18 cellular contexts compared by ENCODE assay signal in genomic region chr5:39009981-39010380, GRCh38.
DNase-seq lines count a peak whose midpoint lies in the region; ATAC-seq, FAIRE-seq and TF ChIP-seq lines count a peak whose summit lies in the region.
"Had no signal": no experiment of that assay in that cellular context is flagged by ENCODE, and none has a peak within 500 bp of the region (broad histone marks: within the 10 kb centered on the region; RNA-seq: fewer than 3 reads in every experiment).

No MANE protein-coding gene starts in this region.

- TF ChIP-seq EP300 in K562 (IDR thresholded peaks at IDR 0.05; ENCODE audit: low read length): no peak

- peak overlapping the region; percentile 18 for H3K27ac Mint-ChIP-seq in CD4-positive, alpha-beta T cell
- H3K27ac Mint-ChIP-seq in CD8-positive, alpha-beta T cell: peak overlapping the region; percentile 42
- H3K27ac Mint-ChIP-seq: CD4-positive, CD25-positive, alpha-beta regulatory T cell; HFFc6 had no signal

- in situ Hi-C loops in K562 (cut with MboI): no loop called here

- TF ChIP-seq CTCF in CD4-positive, alpha-beta T cell (IDR thresholded peaks at IDR 0.05): no peak
- TF ChIP-seq CTCF in CD8-positive, alpha-beta T cell (IDR thresholded peaks at IDR 0.05): no peak
- no peak for TF ChIP-seq CTCF in K562 (IDR thresholded peaks at IDR 0.05 in 2 of 3, conservative IDR thresholded peaks at IDR 0.05 in 1 of 3; ENCODE audit: insufficient read depth in 2 of 3, low read depth in 1 of 3, low read length in 3 of 3)
- TF ChIP-seq CTCF in neutrophil (IDR thresholded peaks at IDR 0.05): no peak

- H3K27me3 ChIP-seq in CD4-positive, alpha-beta T cell (ENCODE audit: control insufficient read depth, insufficient read depth, low read length): no peaks in the 10 kb centered on the region
- H3K27me3 ChIP-seq in CD8-positive, alpha-beta T cell (ENCODE audit: insufficient read depth, low read length): no peaks in the 10 kb centered on the region
- H3K27me3 ChIP-seq in K562 (ENCODE audit: control insufficient read depth in 2 of 2, insufficient read depth in 2 of 2, low read length in 2 of 2) (no peaks in the 10 kb centered on the region), neutrophil (no peaks in the 10 kb centered on the region)
- H3K27me3 ChIP-seq: BE2C had no signal

- no peak for ATAC-seq in CD4-positive, alpha-beta T cell (ENCODE audit: poor library complexity)
- ATAC-seq in CD8-positive, alpha-beta T cell: no peak
- ATAC-seq in K562: no peak
- ATAC-seq in HG03139 (IDR thresholded peaks at IDR 0.05; ENCODE audit: unreplicated experiment): no peak
- ATAC-seq in HG02885 (IDR thresholded peaks at IDR 0.05; ENCODE audit: poor library complexity, unreplicated experiment): no peak
- ATAC-seq: HCT116 had no signal

- H3K9me3 ChIP-seq in CD4-positive, alpha-beta T cell (ENCODE audit: control insufficient read depth, low read length): peaks cover 18% of the 10 kb centered on the region
- no peaks in the 10 kb centered on the region for H3K9me3 ChIP-seq in CD8-positive, alpha-beta T cell (ENCODE audit: low read length)
- H3K9me3 ChIP-seq in K562 (replicated peaks; ENCODE audit: control insufficient read depth, insufficient read depth, low read depth, low read length): peaks cover 21% of the 10 kb centered on the region
- H3K9me3 ChIP-seq in neutrophil: peaks cover 10% of the 10 kb centered on the region
- H3K9me3 ChIP-seq: BE2C had no signal

- CTCF ChIA-PET in CD4-positive, alpha-beta T cell (lab: Charles Lee): no interaction called here
- CTCF ChIA-PET in CD8-positive, alpha-beta T cell (lab: Charles Lee): interaction anchor here (1.1 kb wide), 1 partner anchor 70 kb away, joined by 5 read pairs; no protein-coding TSS in a partner anchor
- CTCF ChIA-PET in K562 (lab: Yijun Ruan, JAX; ENCODE audit: low intra/inter-chr PET ratio): no interaction called here

- H3K27me3 Mint-ChIP-seq in CD4-positive, alpha-beta T cell: no peaks in the 10 kb centered on the region
- no peaks in the 10 kb centered on the region for H3K27me3 Mint-ChIP-seq in CD8-positive, alpha-beta T cell (ENCODE audit: low read depth)
- H3K27me3 Mint-ChIP-seq: CD4-positive, CD25-positive, alpha-beta regulatory T cell had no signal

- H3K4me3 ChIP-seq in CD8-positive, alpha-beta T cell (ENCODE audit: low read depth, low read length): no peak overlapping the region
- H3K4me3 ChIP-seq in K562 (no peak overlapping the region), neutrophil (ENCODE audit: low read depth in 1 of 2, low read length in 1 of 2) (no peak overlapping the region)

- no peak for TF ChIP-seq RAD21 in K562 (CRISPR knock-in tag; conservative IDR thresholded peaks at IDR 0.05 in 1 of 2, IDR thresholded peaks at IDR 0.05 in 1 of 2)

- no peak overlapping the region for H3K4me3 Mint-ChIP-seq in CD4-positive, alpha-beta T cell
- no peak overlapping the region for H3K4me3 Mint-ChIP-seq in CD8-positive, alpha-beta T cell
- H3K4me3 Mint-ChIP-seq: CD4-positive, CD25-positive, alpha-beta regulatory T cell; HFFc6 had no signal

- H3K4me2 ChIP-seq in K562 (ENCODE audit: insufficient read depth, low read length): no peak overlapping the region

- H3K79me2 ChIP-seq in K562 (ENCODE audit: control insufficient read depth, insufficient read depth, low read length): peaks cover 24% of the 10 kb centered on the region; the same call in 2 of the 3 replicates

- H3K36me3 ChIP-seq in CD8-positive, alpha-beta T cell (ENCODE audit: insufficient read depth, low read length): no peaks in the 10 kb centered on the region
- H3K36me3 ChIP-seq in K562 (ENCODE audit: control insufficient read depth, insufficient read depth, low read length) (peaks cover 40% of the 10 kb centered on the region), neutrophil (peaks cover 11% of the 10 kb centered on the region)
- H3K36me3 ChIP-seq: BE2C had no signal

- peaks cover 7% of the 10 kb centered on the region for H3K9me3 Mint-ChIP-seq in CD4-positive, alpha-beta T cell
- H3K9me3 Mint-ChIP-seq in CD8-positive, alpha-beta T cell: peaks cover 14% of the 10 kb centered on the region

- TF ChIP-seq POLR2A in K562 (conservative IDR thresholded peaks at IDR 0.05): no peak

- POLR2A ChIA-PET in CD4-positive, alpha-beta T cell (lab: Charles Lee): no interaction called here
- POLR2A ChIA-PET in CD8-positive, alpha-beta T cell (lab: Charles Lee): no interaction called here
- POLR2A ChIA-PET in K562 (lab: Yijun Ruan, JAX): interaction anchor here (1.3 kb wide), 1 partner anchor 9 kb away, joined by 5 read pairs; no protein-coding TSS in a partner anchor

- H3K9me1 ChIP-seq in K562 (ENCODE audit: control insufficient read depth, insufficient read depth, low read length): no peaks in the 10 kb centered on the region

- peaks cover 35% of the 10 kb centered on the region for H3K4me1 Mint-ChIP-seq in CD4-positive, alpha-beta T cell (ENCODE audit: low read depth)
- peaks cover 28% of the 10 kb centered on the region for H3K4me1 Mint-ChIP-seq in CD8-positive, alpha-beta T cell (ENCODE audit: low read depth)

- no TSS peak for BruUV-seq in K562 (replicated peaks; lab: Mats Ljungman, UMichigan)

- peaks cover 3% of the 10 kb centered on the region for H3K4me1 ChIP-seq in CD8-positive, alpha-beta T cell (ENCODE audit: insufficient read depth, low read length)
- H3K4me1 ChIP-seq in K562 (replicated peaks in 1 of 2; ENCODE audit: control insufficient read depth in 2 of 2, insufficient read depth in 2 of 2, low read length in 2 of 2): peaks cover 0 to 7% of the 10 kb centered on the region in 2 experiments; a peak in 2 of 5 replicates
- peaks cover 0 to 3% of the 10 kb centered on the region in 2 experiments for H3K4me1 ChIP-seq in neutrophil (ENCODE audit: control insufficient read depth in 1 of 2, insufficient read depth in 1 of 2, low read depth in 1 of 2, low read length in 1 of 2)
- H3K4me1 ChIP-seq: BE2C had no signal

- no peaks in the 10 kb centered on the region for H4K20me1 ChIP-seq in K562 (replicated peaks; ENCODE audit: control insufficient read depth, insufficient read depth, low read length)

- intact Hi-C loops in CD4-positive, alpha-beta T cell (cut with DNase I, micrococcal nuclease): loop anchor here (5.0 to 10.0 kb wide), 5 partner anchors 62 to 537 kb away; partner anchors contain the start of gene RICTOR (in 1 of the 2)
- intact Hi-C loops in CD8-positive, alpha-beta T cell (cut with DNase I, micrococcal nuclease): loop anchor here (1.0 to 5.0 kb wide), 4 partner anchors 10 to 537 kb away; partner anchors contain the start of gene RICTOR (in 1 of the 2)
- intact Hi-C loops in K562 (cut with micrococcal nuclease): loop anchor here (5.0 kb wide), 2 partner anchors 207 to 272 kb away; partner anchors contain the start of gene FYB1

- no peak for FAIRE-seq in K562 (lab: Jason Lieb, UNC)

- no peak overlapping the region for H3K9ac ChIP-seq in K562 (ENCODE audit: insufficient read depth in 1 of 2, low read depth in 2 of 2, low read length in 2 of 2)

- WGBS in K562 (ENCODE audit: insufficient coverage, low coverage, missing lambda C conversion rate): 79% methylated on average over 4 of the region's 4 CpGs

- no peak for DNase-seq in CD4-positive, alpha-beta T cell
- DNase-seq in CD8-positive, alpha-beta T cell: no peak
- DNase-seq in K562 (ENCODE audit: extremely low read depth in 1 of 4, low spot score in 3 of 4) (no peak), NOMO-1 treated with dmso at 0.1 percent for 144 hours (lab: John Stamatoyannopoulos, UW; ENCODE audit: unreplicated experiment) (no peak)
- DNase-seq: ACHN; BE2C; C1 segment of cervical spinal cord; CD4-positive, CD25-positive, alpha-beta regulatory T cell; DMS153; DMS79; GDM1; GOT3; H7; HFFc6 had no signal

- H3K36me3 Mint-ChIP-seq in CD4-positive, alpha-beta T cell (ENCODE audit: low read depth): peaks cover 71% of the 10 kb centered on the region
- peaks cover 38% of the 10 kb centered on the region for H3K36me3 Mint-ChIP-seq in CD8-positive, alpha-beta T cell

- H3K27ac ChIP-seq in CD4-positive, alpha-beta T cell (ENCODE audit: low read depth, low read length): no peak overlapping the region
- H3K27ac ChIP-seq in CD8-positive, alpha-beta T cell (ENCODE audit: low read depth, low read length): no peak overlapping the region
- H3K27ac ChIP-seq in K562 (ENCODE audit: extremely low read depth, low read depth, low read length) (no peak overlapping the region), neutrophil (peak overlapping the region; percentile 8)

- no peak overlapping the region for H2AFZ ChIP-seq in K562 (ENCODE audit: low read depth, low read length)

TF ChIP-seq in K562, 482 proteins besides CTCF, POLR2A, EP300 and RAD21 (continues in another document):
- TF ChIP-seq CC2D1A (IDR thresholded peaks at IDR 0.05) (peak; percentile 54; the same call in 1 of the 2 replicates), POLR3A (IDR thresholded peaks at IDR 0.05; ENCODE audit: borderline replicate concordance, extremely low read depth, insufficient read depth, insufficient read length) (no peak), PHF8 (IDR thresholded peaks at IDR 0.05; ENCODE audit: borderline replicate concordance, low read length) (no peak)
- TF ChIP-seq, protein P1, sequence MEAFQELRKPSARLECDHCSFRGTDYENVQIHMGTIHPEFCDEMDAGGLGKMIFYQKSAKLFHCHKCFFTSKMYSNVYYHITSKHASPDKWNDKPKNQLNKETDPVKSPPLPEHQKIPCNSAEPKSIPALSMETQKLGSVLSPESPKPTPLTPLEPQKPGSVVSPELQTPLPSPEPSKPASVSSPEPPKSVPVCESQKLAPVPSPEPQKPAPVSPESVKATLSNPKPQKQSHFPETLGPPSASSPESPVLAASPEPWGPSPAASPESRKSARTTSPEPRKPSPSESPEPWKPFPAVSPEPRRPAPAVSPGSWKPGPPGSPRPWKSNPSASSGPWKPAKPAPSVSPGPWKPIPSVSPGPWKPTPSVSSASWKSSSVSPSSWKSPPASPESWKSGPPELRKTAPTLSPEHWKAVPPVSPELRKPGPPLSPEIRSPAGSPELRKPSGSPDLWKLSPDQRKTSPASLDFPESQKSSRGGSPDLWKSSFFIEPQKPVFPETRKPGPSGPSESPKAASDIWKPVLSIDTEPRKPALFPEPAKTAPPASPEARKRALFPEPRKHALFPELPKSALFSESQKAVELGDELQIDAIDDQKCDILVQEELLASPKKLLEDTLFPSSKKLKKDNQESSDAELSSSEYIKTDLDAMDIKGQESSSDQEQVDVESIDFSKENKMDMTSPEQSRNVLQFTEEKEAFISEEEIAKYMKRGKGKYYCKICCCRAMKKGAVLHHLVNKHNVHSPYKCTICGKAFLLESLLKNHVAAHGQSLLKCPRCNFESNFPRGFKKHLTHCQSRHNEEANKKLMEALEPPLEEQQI (IDR thresholded peaks at IDR 0.05): peak; percentile 59; the same call in 1 of the 2 replicates
